In the genomic region with DNA sequence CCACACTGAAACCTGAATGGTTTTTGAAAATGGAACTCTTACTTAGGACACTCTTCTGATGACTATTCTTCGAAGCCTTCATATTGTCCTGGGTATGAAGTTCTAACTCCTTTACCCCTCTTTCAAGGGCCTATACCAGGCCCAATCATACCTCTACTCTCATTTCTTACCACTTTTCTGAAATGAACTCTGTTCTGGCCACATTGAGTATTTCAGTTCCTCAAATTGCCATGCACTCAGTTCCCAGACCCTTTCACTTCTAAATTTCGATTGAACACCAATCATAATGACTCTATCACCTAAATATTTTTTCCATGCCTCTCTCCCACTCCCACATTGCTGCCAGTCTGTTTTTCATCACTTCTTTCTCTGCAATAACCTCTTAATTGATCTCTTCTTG, we compare ENCODE assay signal across 14 cellular contexts.
DNase-seq lines count a peak whose midpoint lies in the region; ATAC-seq and TF ChIP-seq lines count a peak whose summit lies in the region.
"Had no signal": no experiment of that assay in that cellular context is flagged by ENCODE, and none has a peak within 500 bp of the region (broad histone marks: within the 10 kb centered on the region; RNA-seq: fewer than 3 reads in every experiment).

No MANE protein-coding gene starts in this region.

- peak; percentile 100 for ATAC-seq in GM18858 (IDR thresholded peaks at IDR 0.05; ENCODE audit: unreplicated experiment)
- ATAC-seq in GM21447 (IDR thresholded peaks at IDR 0.05; ENCODE audit: unreplicated experiment): peak; percentile 99
- peak; percentile 100 for ATAC-seq in HG03064 (IDR thresholded peaks at IDR 0.05; ENCODE audit: low read depth, unreplicated experiment)
- ATAC-seq: naive thymus-derived CD4-positive, alpha-beta T cell had no signal

- DNase-seq in RPMI8226 (peak; percentile 19), caudate nucleus (lab: John Stamatoyannopoulos, UW) (no peak), erythroblast (lab: John Stamatoyannopoulos, UW) (no peak), NCI-H748 (lab: John Stamatoyannopoulos, UW; ENCODE audit: unreplicated experiment) (no peak), activated T-cell treated with anti-CD3 and anti-CD28 coated beads for 4 hours (no peak)
- DNase-seq: activated CD4-positive, alpha-beta memory T cell treated with anti-CD3 and anti-CD28 coated beads for 36 hours; anterior cingulate cortex; naive thymus-derived CD4-positive, alpha-beta T cell; NCI-H510A; SW 1271 had no signal

- no peak overlapping the region for H3K27ac ChIP-seq in caudate nucleus (ENCODE audit: low read depth, low read length)
- H3K27ac ChIP-seq: KMS-11 had no signal

- no peak for TF ChIP-seq POLR2A in erythroblast (IDR thresholded peaks at IDR 0.05; ENCODE audit: low read length)
